In the genomic region with DNA sequence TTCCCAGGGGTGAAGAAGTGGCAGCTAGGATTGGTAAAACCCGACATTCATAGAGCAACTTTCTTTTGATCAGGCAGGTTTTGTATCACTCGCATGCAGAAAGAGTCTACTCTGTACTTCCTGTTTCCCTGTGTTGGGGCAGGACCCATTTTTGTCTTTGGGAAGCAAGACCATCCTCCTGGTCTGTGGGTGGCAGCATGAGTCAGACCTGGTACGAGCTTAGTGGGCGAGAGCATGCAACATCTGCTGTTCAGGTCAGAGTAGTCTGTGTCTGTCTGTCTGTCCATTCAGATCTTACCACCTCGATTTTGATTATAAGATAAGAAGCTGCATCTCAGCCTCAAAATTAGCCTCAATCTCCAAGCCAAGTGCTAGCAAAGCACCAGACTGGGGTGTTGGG, we compare ENCODE assay signal across 1 cellular context.
TF ChIP-seq lines count a peak whose summit lies in the region.

No MANE protein-coding gene starts in this region.

TF ChIP-seq in SK-N-SH treated with all-trans-retinoic acid at 6 μM for 48 hours, 23 proteins besides CTCF, POLR2A, EP300 and RAD21 (continued from another document):
- TF ChIP-seq, protein P1, sequence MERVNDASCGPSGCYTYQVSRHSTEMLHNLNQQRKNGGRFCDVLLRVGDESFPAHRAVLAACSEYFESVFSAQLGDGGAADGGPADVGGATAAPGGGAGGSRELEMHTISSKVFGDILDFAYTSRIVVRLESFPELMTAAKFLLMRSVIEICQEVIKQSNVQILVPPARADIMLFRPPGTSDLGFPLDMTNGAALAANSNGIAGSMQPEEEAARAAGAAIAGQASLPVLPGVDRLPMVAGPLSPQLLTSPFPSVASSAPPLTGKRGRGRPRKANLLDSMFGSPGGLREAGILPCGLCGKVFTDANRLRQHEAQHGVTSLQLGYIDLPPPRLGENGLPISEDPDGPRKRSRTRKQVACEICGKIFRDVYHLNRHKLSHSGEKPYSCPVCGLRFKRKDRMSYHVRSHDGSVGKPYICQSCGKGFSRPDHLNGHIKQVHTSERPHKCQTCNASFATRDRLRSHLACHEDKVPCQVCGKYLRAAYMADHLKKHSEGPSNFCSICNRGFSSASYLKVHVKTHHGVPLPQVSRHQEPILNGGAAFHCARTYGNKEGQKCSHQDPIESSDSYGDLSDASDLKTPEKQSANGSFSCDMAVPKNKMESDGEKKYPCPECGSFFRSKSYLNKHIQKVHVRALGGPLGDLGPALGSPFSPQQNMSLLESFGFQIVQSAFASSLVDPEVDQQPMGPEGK (CRISPR knock-in tag; IDR thresholded peaks at IDR 0.05; ENCODE audit: borderline replicate concordance), result no peak
- TF ChIP-seq TCF4 (CRISPR knock-in tag; IDR thresholded peaks at IDR 0.05; ENCODE audit: borderline replicate concordance) (no peak), TOX (CRISPR knock-in tag; IDR thresholded peaks at IDR 0.05; ENCODE audit: borderline replicate concordance) (no peak), ZNF70 (CRISPR knock-in tag; IDR thresholded peaks at IDR 0.05) (no peak)
